1 cellular context compared by ENCODE assay signal in genomic region chr2:187395276-187396015, GRCh38.
TF ChIP-seq lines count a peak whose summit lies in the region.

No MANE protein-coding gene starts in this region.

TF ChIP-seq in K562, 482 proteins besides CTCF, POLR2A, EP300 and RAD21 (continued from another document):
- TF ChIP-seq, protein P1, sequence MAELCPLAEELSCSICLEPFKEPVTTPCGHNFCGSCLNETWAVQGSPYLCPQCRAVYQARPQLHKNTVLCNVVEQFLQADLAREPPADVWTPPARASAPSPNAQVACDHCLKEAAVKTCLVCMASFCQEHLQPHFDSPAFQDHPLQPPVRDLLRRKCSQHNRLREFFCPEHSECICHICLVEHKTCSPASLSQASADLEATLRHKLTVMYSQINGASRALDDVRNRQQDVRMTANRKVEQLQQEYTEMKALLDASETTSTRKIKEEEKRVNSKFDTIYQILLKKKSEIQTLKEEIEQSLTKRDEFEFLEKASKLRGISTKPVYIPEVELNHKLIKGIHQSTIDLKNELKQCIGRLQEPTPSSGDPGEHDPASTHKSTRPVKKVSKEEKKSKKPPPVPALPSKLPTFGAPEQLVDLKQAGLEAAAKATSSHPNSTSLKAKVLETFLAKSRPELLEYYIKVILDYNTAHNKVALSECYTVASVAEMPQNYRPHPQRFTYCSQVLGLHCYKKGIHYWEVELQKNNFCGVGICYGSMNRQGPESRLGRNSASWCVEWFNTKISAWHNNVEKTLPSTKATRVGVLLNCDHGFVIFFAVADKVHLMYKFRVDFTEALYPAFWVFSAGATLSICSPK (IDR thresholded peaks at IDR 0.05; ENCODE audit: borderline replicate concordance) = no peak
- TF ChIP-seq C11orf30 (IDR thresholded peaks at IDR 0.05; ENCODE audit: low read depth) (peak; percentile 16; the same call in 1 of the 2 replicates), ZNF146 (CRISPR knock-in tag; IDR thresholded peaks at IDR 0.05; ENCODE audit: unreplicated experiment) (no peak)
